6 cellular contexts compared by ENCODE assay signal in the genomic region with DNA sequence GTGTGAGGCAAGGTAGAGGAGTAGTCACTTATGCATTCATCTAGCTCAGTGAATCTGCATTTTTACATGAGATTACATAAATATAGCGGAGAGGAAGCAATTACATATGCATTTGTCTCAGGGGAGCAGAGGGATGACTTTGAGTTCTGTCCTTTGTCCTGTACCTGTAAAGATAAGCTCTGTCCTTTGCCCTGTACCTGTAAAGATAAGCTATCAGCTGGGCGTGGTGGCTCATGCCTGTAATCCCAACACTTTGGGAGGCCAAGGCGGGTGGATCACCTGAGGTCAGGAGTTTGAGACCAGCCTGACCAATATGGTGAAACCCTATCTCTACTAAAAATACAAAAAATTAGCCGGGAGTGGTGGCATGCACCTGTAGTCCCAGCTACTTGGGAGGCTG. TPM values are rescaled to one million over a fixed set of nuclear protein-coding genes. Genes with fewer than 3 reads are reported as not detected.
"Had no signal": no experiment of that assay in that cellular context is flagged by ENCODE, and none has a peak within 500 bp of the region (broad histone marks: within the 10 kb centered on the region; RNA-seq: fewer than 3 reads in every experiment).

No MANE protein-coding gene starts in this region.

RNA-seq across cellular contexts. Expression of a gene that starts 14.0 kb away (rescaled TPM):
- total RNA-seq: Peyer's patch, SJSA1 had no signal
- polyA plus RNA-seq: SK-N-SH had no signal

RNA-seq across cellular contexts. Expression of a gene that starts 50.0 kb away (rescaled TPM):
- total RNA-seq: M059J, PC-3, Peyer's patch, Right ventricle myocardium superior, SJSA1 had no signal
- polyA plus RNA-seq: SK-N-SH had no signal
